ENCODE assay signal across 10 cellular contexts in the genomic region with DNA sequence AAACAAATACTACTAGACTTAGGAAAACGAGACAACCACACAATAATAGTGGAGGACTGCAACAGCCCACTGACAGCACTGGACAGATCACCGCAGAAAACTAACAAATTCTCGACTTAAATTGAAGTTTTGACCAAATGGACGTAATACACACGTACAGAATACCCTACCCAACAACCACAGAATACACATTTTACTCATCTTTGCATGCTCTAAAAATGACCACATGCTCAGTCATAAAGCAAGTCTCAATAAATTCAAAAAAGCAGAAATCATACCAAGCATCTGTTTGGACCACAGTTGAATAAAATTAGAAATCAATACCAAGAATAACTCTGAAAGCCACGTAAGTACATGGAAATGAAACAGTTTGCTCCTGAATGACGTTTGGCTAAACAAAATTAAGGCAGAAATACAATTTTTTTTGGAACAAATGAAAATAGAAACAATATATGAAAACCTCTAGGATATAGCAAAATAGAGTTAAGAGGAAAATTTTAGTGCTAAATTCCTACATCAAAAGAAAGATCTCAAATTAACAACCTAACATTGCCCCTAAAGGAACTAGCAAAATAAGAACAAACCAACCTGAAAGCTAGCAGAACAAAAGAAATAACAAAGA. TPM values are rescaled to one million over a fixed set of nuclear protein-coding genes. Genes with fewer than 3 reads are reported as not detected.
DNase-seq lines count a peak whose midpoint lies in the region; ATAC-seq and TF ChIP-seq lines count a peak whose summit lies in the region.
"Had no signal": no experiment of that assay in that cellular context is flagged by ENCODE, and none has a peak within 500 bp of the region (broad histone marks: within the 10 kb centered on the region; RNA-seq: fewer than 3 reads in every experiment).

No MANE protein-coding gene starts in this region.

- H3K9me2 ChIP-seq in SK-N-SH, result no peaks in the 10 kb centered on the region

- H3K4me2 ChIP-seq in SK-N-SH, result no peak overlapping the region

- POLR2A ChIA-PET in SK-N-SH (lab: Yijun Ruan, JAX), result no interaction called here

- TF ChIP-seq CTCF in natural killer cell (IDR thresholded peaks at IDR 0.05) (no peak), SK-N-SH (IDR thresholded peaks at IDR 0.05) (no peak)

- no peaks in the 10 kb centered on the region for H3K27me3 Mint-ChIP-seq in natural killer cell treated with Interleukin-12 subunit alpha and Interleukin-12 subunit beta and Interleukin-15 and Interleukin-18, amount 100 ng/mL, for 72 hours
- no peaks in the 10 kb centered on the region for H3K27me3 Mint-ChIP-seq in natural killer cell (ENCODE audit: low read depth in 2 of 2)
- no peaks in the 10 kb centered on the region for H3K27me3 Mint-ChIP-seq in stimulated activated memory B cell treated with anti-CD40 and anti-IgM and Interleukin-4, amounts not matched to agents 10 μg/mL and 1 μg/mL and 100 μg/mL, for 72 hours

- intact Hi-C loops in natural killer cell (cut with micrococcal nuclease), result no loop called here

- no peak for TF ChIP-seq RAD21 in SK-N-SH (IDR thresholded peaks at IDR 0.05; ENCODE audit: low read length)

- WGBS in SK-N-SH (ENCODE audit: low lambda C conversion rate), result 94% methylated on average over 7 of the region's 7 CpGs

- H3K27ac Mint-ChIP-seq in natural killer cell treated with Interleukin-12 subunit alpha and Interleukin-12 subunit beta and Interleukin-15 and Interleukin-18, amount 100 ng/mL, for 72 hours, result peak overlapping the region; percentile 22 to 82
- no peak overlapping the region for H3K27ac Mint-ChIP-seq in natural killer cell
- H3K27ac Mint-ChIP-seq in stimulated activated memory B cell treated with anti-CD40 and anti-IgM and Interleukin-4, amounts not matched to agents 10 μg/mL and 1 μg/mL and 100 μg/mL, for 72 hours, result peak overlapping the region; percentile 58

- TF ChIP-seq EP300 in SK-N-SH (IDR thresholded peaks at IDR 0.05; ENCODE audit: borderline replicate concordance in 1 of 2, low read depth in 1 of 2, low read length in 1 of 2), result no peak

- no peaks in the 10 kb centered on the region for H3F3A ChIP-seq in SK-N-SH (replicated peaks; ENCODE audit: insufficient read depth)

- no peak for DNase-seq in natural killer cell treated with Interleukin-12 subunit alpha and Interleukin-12 subunit beta and Interleukin-15 and Interleukin-18, amount 100 ng/mL, for 72 hours (ENCODE audit: low spot score)
- DNase-seq in natural killer cell (no peak), SK-N-SH (no peak)
- no peak for DNase-seq in stimulated activated CD4-positive, alpha-beta T cell treated with anti-CD3 and anti-CD28 coated beads, Interleukin-1b, Interleukin-23, amount 100 ng/mL, for 48 hours
- DNase-seq: adrenal gland, NCI-H1436 had no signal

- H4K20me1 ChIP-seq in SK-N-SH (ENCODE audit: insufficient read depth), result peaks cover 13% of the 10 kb centered on the region

- peaks cover 37 to 60% of the 10 kb centered on the region in 2 donors for H3K4me1 Mint-ChIP-seq in natural killer cell treated with Interleukin-12 subunit alpha and Interleukin-12 subunit beta and Interleukin-15 and Interleukin-18, amount 100 ng/mL, for 72 hours (ENCODE audit: low read depth in 2 of 2)
- H3K4me1 Mint-ChIP-seq in natural killer cell, result peaks cover 29 to 39% of the 10 kb centered on the region in 2 donors
- H3K4me1 Mint-ChIP-seq in stimulated activated memory B cell treated with anti-CD40 and anti-IgM and Interleukin-4, amounts not matched to agents 10 μg/mL and 1 μg/mL and 100 μg/mL, for 72 hours, result peaks cover 48% of the 10 kb centered on the region

- H3K27ac ChIP-seq in SK-N-SH (ENCODE audit: low read depth in 2 of 2, low read length in 1 of 2), result no peak overlapping the region
- H3K27ac ChIP-seq: adrenal gland had no signal

- peaks cover 77% of the 10 kb centered on the region for H3K79me2 ChIP-seq in SK-N-SH (ENCODE audit: insufficient read depth)

- no peak overlapping the region for H3K4me3 ChIP-seq in SK-N-SH (ENCODE audit: low read depth in 2 of 2, low read length in 1 of 2)
- H3K4me3 ChIP-seq: adrenal gland had no signal

- H3K36me3 Mint-ChIP-seq in natural killer cell treated with Interleukin-12 subunit alpha and Interleukin-12 subunit beta and Interleukin-15 and Interleukin-18, amount 100 ng/mL, for 72 hours, result peaks cover 22% of the 10 kb centered on the region
- H3K36me3 Mint-ChIP-seq in natural killer cell, result no peaks in the 10 kb centered on the region
- H3K36me3 Mint-ChIP-seq in stimulated activated memory B cell treated with anti-CD40 and anti-IgM and Interleukin-4, amounts not matched to agents 10 μg/mL and 1 μg/mL and 100 μg/mL, for 72 hours, result peaks cover 56% of the 10 kb centered on the region

- no peak overlapping the region for H3K9ac ChIP-seq in SK-N-SH

- H3K4me3 Mint-ChIP-seq in natural killer cell treated with Interleukin-12 subunit alpha and Interleukin-12 subunit beta and Interleukin-15 and Interleukin-18, amount 100 ng/mL, for 72 hours, result peak overlapping the region; percentile 52
- no peak overlapping the region for H3K4me3 Mint-ChIP-seq in natural killer cell
- no peak overlapping the region for H3K4me3 Mint-ChIP-seq in stimulated activated memory B cell treated with anti-CD40 and anti-IgM and Interleukin-4, amounts not matched to agents 10 μg/mL and 1 μg/mL and 100 μg/mL, for 72 hours

- no peaks in the 10 kb centered on the region for H3K9me3 ChIP-seq in SK-N-SH
- H3K9me3 ChIP-seq: adrenal gland had no signal

- CTCF ChIA-PET in SK-N-SH (lab: Yijun Ruan, JAX), result no interaction called here

- H3K9me3 Mint-ChIP-seq in natural killer cell treated with Interleukin-12 subunit alpha and Interleukin-12 subunit beta and Interleukin-15 and Interleukin-18, amount 100 ng/mL, for 72 hours, result peaks cover 3% of the 10 kb centered on the region
- peaks cover 0 to 4% of the 10 kb centered on the region in 2 donors for H3K9me3 Mint-ChIP-seq in natural killer cell
- H3K9me3 Mint-ChIP-seq in stimulated activated memory B cell treated with anti-CD40 and anti-IgM and Interleukin-4, amounts not matched to agents 10 μg/mL and 1 μg/mL and 100 μg/mL, for 72 hours, result peaks cover 18% of the 10 kb centered on the region

- H3K36me3 ChIP-seq in SK-N-SH (replicated peaks in 1 of 2; ENCODE audit: control insufficient read depth in 1 of 2, insufficient read depth in 2 of 2, low read length in 1 of 2), result peaks cover 3 to 14% of the 10 kb centered on the region in 2 experiments
- H3K36me3 ChIP-seq: adrenal gland had no signal

- no peaks in the 10 kb centered on the region; a peak in 1 of 4 replicates for H3K4me1 ChIP-seq in SK-N-SH (ENCODE audit: control insufficient read depth in 1 of 2, insufficient read depth in 2 of 2, low read depth in 1 of 2, low read length in 1 of 2)
- H3K4me1 ChIP-seq: adrenal gland had no signal

- no peak overlapping the region for H2AFZ ChIP-seq in SK-N-SH (ENCODE audit: low read depth)

- no peaks in the 10 kb centered on the region for H3K27me3 ChIP-seq in SK-N-SH (ENCODE audit: insufficient read depth)
- H3K27me3 ChIP-seq: adrenal gland had no signal

- peak in 1 of 2 donors; percentile 82 for ATAC-seq in natural killer cell treated with Interleukin-12 subunit alpha and Interleukin-12 subunit beta and Interleukin-15 and Interleukin-18, amount 100 ng/mL, for 72 hours
- ATAC-seq in natural killer cell, result no peak
- peak; percentile 68 for ATAC-seq in GM21717 (IDR thresholded peaks at IDR 0.05; ENCODE audit: unreplicated experiment)
- peak; percentile 86 for ATAC-seq in HG03175 (IDR thresholded peaks at IDR 0.05; ENCODE audit: unreplicated experiment)
- ATAC-seq in stimulated activated memory B cell treated with anti-CD40 and anti-IgM and Interleukin-4, amounts not matched to agents 10 μg/mL and 1 μg/mL and 100 μg/mL, for 72 hours, result peak; percentile 65
- ATAC-seq in HG02970 (IDR thresholded peaks at IDR 0.05; ENCODE audit: low FRiP score, unreplicated experiment), result no peak

TF ChIP-seq in SK-N-SH, 30 proteins besides CTCF, POLR2A, EP300 and RAD21:
- TF ChIP-seq, protein P1, sequence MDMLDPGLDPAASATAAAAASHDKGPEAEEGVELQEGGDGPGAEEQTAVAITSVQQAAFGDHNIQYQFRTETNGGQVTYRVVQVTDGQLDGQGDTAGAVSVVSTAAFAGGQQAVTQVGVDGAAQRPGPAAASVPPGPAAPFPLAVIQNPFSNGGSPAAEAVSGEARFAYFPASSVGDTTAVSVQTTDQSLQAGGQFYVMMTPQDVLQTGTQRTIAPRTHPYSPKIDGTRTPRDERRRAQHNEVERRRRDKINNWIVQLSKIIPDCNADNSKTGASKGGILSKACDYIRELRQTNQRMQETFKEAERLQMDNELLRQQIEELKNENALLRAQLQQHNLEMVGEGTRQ (IDR thresholded peaks at IDR 0.05; ENCODE audit: borderline replicate concordance, low read depth, low read length), result no peak
- TF ChIP-seq SIN3A (IDR thresholded peaks at IDR 0.05; ENCODE audit: borderline replicate concordance, low read depth, low read length), result no peak
- no peak for TF ChIP-seq JUND (IDR thresholded peaks at IDR 0.05)
- TF ChIP-seq POLR2AphosphoS5 (IDR thresholded peaks at IDR 0.05; ENCODE audit: low read depth, low read length), result no peak

RNA-seq across cellular contexts. Expression of a gene that starts 30.6 kb away (rescaled TPM):
- total RNA-seq in natural killer cell treated with Interleukin-12 subunit alpha and Interleukin-12 subunit beta and Interleukin-15 and Interleukin-18, amount 100 ng/mL, for 72 hours, result 10 to 100 TPM; 43.1 to 79.9 TPM
- 10 to 100 TPM; 37.3 to 44.5 (median 40.8) TPM for total RNA-seq in natural killer cell
- 26.4 and 33.6 TPM in 2 replicates for polyA plus RNA-seq in SK-N-SH (2012; rRNA removed)
- polyA plus RNA-seq in SK-N-SH (2012; cell fraction: cytosol; rRNA removed), result 37.6 and 40.8 TPM in 2 replicates
- 31.0 and 49.9 TPM in 2 replicates for polyA plus RNA-seq in SK-N-SH (2012; cell fraction: nucleus; rRNA removed)

Comparison
In these comparisons a context has a peak if more than half of its experiments do, and no peak if none do; other contexts are left out.
1. H3K27ac Mint-ChIP-seq: peak in natural killer cell treated with Interleukin-12 subunit alpha and Interleukin-12 subunit beta and Interleukin-15 and Interleukin-18, amount 100 ng/mL, for 72 hours (2 of 2) and stimulated activated memory B cell treated with anti-CD40 and anti-IgM and Interleukin-4, amounts not matched to agents 10 μg/mL and 1 μg/mL and 100 μg/mL, for 72 hours (single experiment); none in natural killer cell (0 of 2).
2. ATAC-seq: peak in GM21717 (single experiment), HG03175 (single experiment) and stimulated activated memory B cell treated with anti-CD40 and anti-IgM and Interleukin-4, amounts not matched to agents 10 μg/mL and 1 μg/mL and 100 μg/mL, for 72 hours (single experiment); none in natural killer cell (0 of 3) and HG02970 (single experiment).